ENCODE assay signal across 10 cellular contexts in genomic region chr1:234658143-234658542, GRCh38. TPM values are rescaled to one million over a fixed set of nuclear protein-coding genes. Genes with fewer than 3 reads are reported as not detected.
DNase-seq lines count a peak whose midpoint lies in the region; ATAC-seq and TF ChIP-seq lines count a peak whose summit lies in the region.
"Had no signal": no experiment of that assay in that cellular context is flagged by ENCODE, and none has a peak within 500 bp of the region (broad histone marks: within the 10 kb centered on the region; RNA-seq: fewer than 3 reads in every experiment).

No MANE protein-coding gene starts in this region.

- no peak overlapping the region for H3K4me3 Mint-ChIP-seq in endodermal cell
- no peak overlapping the region for H3K4me3 Mint-ChIP-seq in stimulated activated memory B cell treated with anti-CD40 and anti-IgM and Interleukin-4, amounts not matched to agents 10 μg/mL and 1 μg/mL and 100 μg/mL, for 72 hours
- H3K4me3 Mint-ChIP-seq: CD8-positive, alpha-beta memory T cell had no signal

- no peaks in the 10 kb centered on the region for H3K9me3 Mint-ChIP-seq in endodermal cell
- no peaks in the 10 kb centered on the region for H3K9me3 Mint-ChIP-seq in stimulated activated memory B cell treated with anti-CD40 and anti-IgM and Interleukin-4, amounts not matched to agents 10 μg/mL and 1 μg/mL and 100 μg/mL, for 72 hours
- H3K9me3 Mint-ChIP-seq: CD8-positive, alpha-beta memory T cell had no signal

- H3K9me3 ChIP-seq in AG04450 (ENCODE audit: control insufficient read depth, insufficient read depth, low read length) (no peaks in the 10 kb centered on the region; the same call in 1 of the 2 replicates), MG63 (no peaks in the 10 kb centered on the region), endodermal cell (ENCODE audit: control insufficient read depth, low read length) (no peaks in the 10 kb centered on the region), sigmoid colon (no peaks in the 10 kb centered on the region)

- peaks cover 28% of the 10 kb centered on the region for H3K4me1 Mint-ChIP-seq in endodermal cell
- H3K4me1 Mint-ChIP-seq in stimulated activated memory B cell treated with anti-CD40 and anti-IgM and Interleukin-4, amounts not matched to agents 10 μg/mL and 1 μg/mL and 100 μg/mL, for 72 hours, result peaks cover 16% of the 10 kb centered on the region

- H3K79me2 ChIP-seq in mesendoderm (ENCODE audit: control insufficient read depth, insufficient read depth, low read length), result no peaks in the 10 kb centered on the region

- ATAC-seq in stimulated activated memory B cell treated with anti-CD40 and anti-IgM and Interleukin-4, amounts not matched to agents 10 μg/mL and 1 μg/mL and 100 μg/mL, for 72 hours, result no peak

- no peak overlapping the region for H3K4me2 ChIP-seq in mesendoderm (ENCODE audit: low read length)

- DNase-seq in AG04450 (ENCODE audit: low read depth, low spot score) (peak; percentile 11), MG63 (peak; percentile 89), endodermal cell (peak; percentile 65), mesendoderm (peak; percentile 74), NCI-H187 (lab: John Stamatoyannopoulos, UW) (no peak), sigmoid colon (no peak), NCI-H510A (lab: John Stamatoyannopoulos, UW) (no peak)
- DNase-seq: CD8-positive, alpha-beta memory T cell; NCI-H446 had no signal

- H2BK120ac ChIP-seq in mesendoderm (ENCODE audit: low read depth, low read length), result no peak overlapping the region

- H3K4me3 ChIP-seq in AG04450 (ENCODE audit: low read depth, low read length) (no peak overlapping the region), MG63 (no peak overlapping the region), endodermal cell (ENCODE audit: low read length) (no peak overlapping the region), mesendoderm (ENCODE audit: low read length) (no peak overlapping the region), sigmoid colon (no peak overlapping the region)

- no peaks in the 10 kb centered on the region for H3K36me3 Mint-ChIP-seq in endodermal cell (ENCODE audit: low read depth)
- H3K36me3 Mint-ChIP-seq in stimulated activated memory B cell treated with anti-CD40 and anti-IgM and Interleukin-4, amounts not matched to agents 10 μg/mL and 1 μg/mL and 100 μg/mL, for 72 hours, result no peaks in the 10 kb centered on the region

- H3K4me1 ChIP-seq in endodermal cell (ENCODE audit: control insufficient read depth, insufficient read depth, low read length) (peaks cover 5% of the 10 kb centered on the region), mesendoderm (ENCODE audit: control insufficient read depth, low read depth, low read length) (no peaks in the 10 kb centered on the region), sigmoid colon (peaks cover 0 to 5% (median 1%) of the 10 kb centered on the region in 4 donors)

- TF ChIP-seq POLR2A in sigmoid colon (IDR thresholded peaks at IDR 0.05), result no peak

- no peak overlapping the region for H3K4ac ChIP-seq in mesendoderm (ENCODE audit: low read depth, low read length)

- TF ChIP-seq EP300 in sigmoid colon (IDR thresholded peaks at IDR 0.05), result no peak

- H3K27ac Mint-ChIP-seq in endodermal cell, result no peak overlapping the region
- no peak overlapping the region for H3K27ac Mint-ChIP-seq in stimulated activated memory B cell treated with anti-CD40 and anti-IgM and Interleukin-4, amounts not matched to agents 10 μg/mL and 1 μg/mL and 100 μg/mL, for 72 hours

- peak overlapping the region; percentile 70 for H3K27ac ChIP-seq in AG04450 (ENCODE audit: low read depth, low read length)
- no peak overlapping the region for H3K27ac ChIP-seq in endodermal cell (ENCODE audit: low read depth, low read length)
- no peak overlapping the region for H3K27ac ChIP-seq in mesendoderm (ENCODE audit: low read depth, low read length)
- no peak overlapping the region for H3K27ac ChIP-seq in sigmoid colon

- no peak overlapping the region for H2BK5ac ChIP-seq in mesendoderm (ENCODE audit: low read length)

- H3K36me3 ChIP-seq in MG63 (no peaks in the 10 kb centered on the region), endodermal cell (ENCODE audit: control insufficient read depth, insufficient read depth, low read length) (no peaks in the 10 kb centered on the region), mesendoderm (ENCODE audit: control insufficient read depth, insufficient read depth, low read length) (no peaks in the 10 kb centered on the region), sigmoid colon (no peaks in the 10 kb centered on the region)

- H3K18ac ChIP-seq in mesendoderm (ENCODE audit: low read length), result no peak overlapping the region

- no peak overlapping the region for H4K5ac ChIP-seq in mesendoderm (ENCODE audit: low read length)

- intact Hi-C loops in sigmoid colon (cut with DNase I), result no loop called here

- WGBS in endodermal cell (ENCODE audit: insufficient coverage in 1 of 2, insufficient read length in 1 of 2), 2 experiments, result 83 to 97% methylated on average over 3 of the region's 3 CpGs
- WGBS in mesendoderm (ENCODE audit: extremely low coverage, insufficient coverage, low lambda C conversion rate), result no CpG with 5 or more reads among the region's 3 CpGs
- 84 to 87% methylated on average over 3 of the region's 3 CpGs for WGBS in sigmoid colon, 2 donors

- H3K27me3 ChIP-seq in AG04450 (ENCODE audit: control insufficient read depth, insufficient read depth, low read length) (no peaks in the 10 kb centered on the region), MG63 (no peaks in the 10 kb centered on the region), endodermal cell (ENCODE audit: control insufficient read depth, insufficient read depth, low read length, poor library complexity, severe bottlenecking) (no peaks in the 10 kb centered on the region), mesendoderm (ENCODE audit: insufficient read depth, low read length, poor library complexity) (no peaks in the 10 kb centered on the region), sigmoid colon (no peaks in the 10 kb centered on the region)

- CTCF ChIA-PET in AG04450 (lab: Charles Lee), result interaction anchor here (0.6 to 1.4 kb wide), 2 partner anchors 162 to 435 kb away, joined by 3 to 4 read pairs; no protein-coding TSS in a partner anchor

- no peaks in the 10 kb centered on the region for H3K79me1 ChIP-seq in mesendoderm (ENCODE audit: low read length)

- TF ChIP-seq CTCF in AG04450 (IDR thresholded peaks at IDR 0.05; ENCODE audit: low read depth, low read length), result no peak
- no peak for TF ChIP-seq CTCF in endodermal cell (conservative IDR thresholded peaks at IDR 0.05)
- TF ChIP-seq CTCF in sigmoid colon (IDR thresholded peaks at IDR 0.05), result no peak

- no peak overlapping the region for H3K9ac ChIP-seq in endodermal cell (ENCODE audit: extremely low read depth, low read length, poor library complexity, severe bottlenecking)
- no peak overlapping the region for H3K9ac ChIP-seq in mesendoderm (ENCODE audit: low read length)

- no peak overlapping the region for H3K23ac ChIP-seq in mesendoderm (ENCODE audit: low read length)

- H4K8ac ChIP-seq in mesendoderm (ENCODE audit: low read depth, low read length), result no peak overlapping the region

- POLR2A ChIA-PET in AG04450 (lab: Yijun Ruan, JAX), result interaction anchor here (0.5 kb wide), 1 partner anchor 40 kb away, joined by 4 read pairs; no protein-coding TSS in a partner anchor

- H2BK15ac ChIP-seq in mesendoderm (replicated peaks; ENCODE audit: low read depth), result no peak overlapping the region

- no peaks in the 10 kb centered on the region for H3K27me3 Mint-ChIP-seq in endodermal cell (ENCODE audit: insufficient read depth)
- H3K27me3 Mint-ChIP-seq in stimulated activated memory B cell treated with anti-CD40 and anti-IgM and Interleukin-4, amounts not matched to agents 10 μg/mL and 1 μg/mL and 100 μg/mL, for 72 hours, result no peaks in the 10 kb centered on the region

- H3K56ac ChIP-seq in mesendoderm (ENCODE audit: low read length), result no peak overlapping the region

- no peak overlapping the region for H2AK5ac ChIP-seq in mesendoderm (ENCODE audit: low read length)

RNA-seq across cellular contexts. Expression of gene IRF2BP2, which starts 48.2 kb away (rescaled TPM):
- 20.3 and 28.6 TPM in 2 replicates for polyA plus RNA-seq in AG04450 (2011; rRNA removed)
- 38.5 and 53.5 TPM in 2 replicates for polyA minus RNA-seq in AG04450 (2011; rRNA and poly(A)+ RNA removed)
- total RNA-seq in MG63 (2014; rRNA removed; shearing (Covaris generic); ENCODE audit: low replicate concordance), result 52.8 and 67.4 TPM in 2 replicates
- 10 to 100 TPM; 41.6 to 45.7 TPM for total RNA-seq in endodermal cell
- polyA plus RNA-seq in endodermal cell (2013, experiment 1 of 2), result 63.2 TPM
- polyA plus RNA-seq in endodermal cell (2013, experiment 2 of 2), result 56.4 TPM
- 26.4 TPM for polyA plus RNA-seq in mesendoderm (2013, experiment 1 of 2)
- polyA plus RNA-seq in mesendoderm (2013, experiment 2 of 2), result 26.7 TPM
- 10 to 100 TPM; 43.8 to 80.9 (median 55.5) TPM for total RNA-seq in sigmoid colon
- 10 to 100 TPM; 39.1 to 86.9 (median 66.1) TPM for polyA plus RNA-seq in sigmoid colon

Comparison
In these comparisons a context has a peak if more than half of its experiments do, and no peak if none do; other contexts are left out.
1. DNase-seq: peak in AG04450 (single experiment), MG63 (single experiment), endodermal cell (single experiment) and mesendoderm (single experiment); none in NCI-H187 (0 of 2), sigmoid colon (single experiment) and NCI-H510A (single experiment).